Comparison of ENCODE assay signal across 19 cellular contexts in genomic region chr5:127061956-127062355, GRCh38.
"Had no signal": no experiment of that assay in that cellular context is flagged by ENCODE, and none has a peak within 500 bp of the region (broad histone marks: within the 10 kb centered on the region; RNA-seq: fewer than 3 reads in every experiment).

No MANE protein-coding gene starts in this region.

- H3K4me3 ChIP-seq: dorsolateral prefrontal cortex, gastrocnemius medialis, left ventricle myocardium inferior, lung, psoas muscle, right lobe of liver, testis had no signal

- H3K9me3 Mint-ChIP-seq: immature natural killer cell; naive B cell; nephron; stimulated activated effector memory CD8-positive, alpha-beta T cell treated with anti-CD3 and anti-CD28 coated beads, Interleukin-12 subunit alpha, Interleukin-12 subunit beta, amount 100 ng/mL, for 72 hours had no signal

- H3K36me3 Mint-ChIP-seq: stimulated activated effector memory CD8-positive, alpha-beta T cell treated with anti-CD3 and anti-CD28 coated beads, Interleukin-12 subunit alpha, Interleukin-12 subunit beta, amount 100 ng/mL, for 72 hours had no signal

- H3K4me3 Mint-ChIP-seq: immature natural killer cell; naive B cell; nephron; stimulated activated effector memory CD8-positive, alpha-beta T cell treated with anti-CD3 and anti-CD28 coated beads, Interleukin-12 subunit alpha, Interleukin-12 subunit beta, amount 100 ng/mL, for 72 hours had no signal

- DNase-seq: central memory CD4-positive, alpha-beta T cell; cortex of kidney; dorsolateral prefrontal cortex; effector CD8-positive, alpha-beta T cell; gastrocnemius medialis; immature natural killer cell; left ventricle myocardium inferior; mesenchymal stem cell; naive B cell; psoas muscle; retina; right lobe of liver; stimulated activated CD4-positive, alpha-beta T cell treated with anti-CD3 and anti-CD28 coated beads, Interleukin-4, amount 100 ng/mL, for 1 hour; stimulated activated CD8-positive, alpha-beta memory T cell treated with anti-CD3 and anti-CD28 coated beads, Interleukin-4, amount 100 ng/mL, for 48 hours; stimulated activated naive CD8-positive, alpha-beta T cell treated with anti-CD3 and anti-CD28 coated beads, Interleukin-15, Interleukin-2, amounts not matched to agents 100 U/mL and 50 U/mL, for 24 hours; testis had no signal

- H3K4me1 Mint-ChIP-seq: nephron had no signal

- H3K27me3 Mint-ChIP-seq: naive B cell had no signal

- ATAC-seq: gastrocnemius medialis; psoas muscle; right lobe of liver; stimulated activated effector memory CD8-positive, alpha-beta T cell treated with anti-CD3 and anti-CD28 coated beads, Interleukin-12 subunit alpha, Interleukin-12 subunit beta, amount 100 ng/mL, for 72 hours; stimulated activated naive CD8-positive, alpha-beta T cell treated with anti-CD3 and anti-CD28 coated beads, Interleukin-15, Interleukin-2, amounts not matched to agents 100 U/mL and 50 U/mL, for 24 hours had no signal

- H3K27ac Mint-ChIP-seq: immature natural killer cell; nephron; stimulated activated effector memory CD8-positive, alpha-beta T cell treated with anti-CD3 and anti-CD28 coated beads, Interleukin-12 subunit alpha, Interleukin-12 subunit beta, amount 100 ng/mL, for 72 hours had no signal
